In genomic region chr7:117071597-117071996, GRCh38 we compare ENCODE assay signal across 22 cellular contexts.
DNase-seq lines count a peak whose midpoint lies in the region; ATAC-seq and TF ChIP-seq lines count a peak whose summit lies in the region.
"Had no signal": no experiment of that assay in that cellular context is flagged by ENCODE, and none has a peak within 500 bp of the region (broad histone marks: within the 10 kb centered on the region; RNA-seq: fewer than 3 reads in every experiment).

No MANE protein-coding gene starts in this region.

- CTCF ChIA-PET in SK-N-SH (lab: Yijun Ruan, JAX): interaction anchor here (0.8 to 1.3 kb wide), 5 partner anchors 15 to 83 kb away, joined by 3 to 5 read pairs (median 4); no protein-coding TSS in a partner anchor

- H3K9me2 ChIP-seq in SK-N-SH: no peaks in the 10 kb centered on the region

- intact Hi-C loops in tibial artery (cut with DNase I; ENCODE audit: low total_unique reads): no loop called here

- TF ChIP-seq CTCF in SK-N-SH (IDR thresholded peaks at IDR 0.05) (no peak), tibial artery (IDR thresholded peaks at IDR 0.05) (no peak)

- peak; percentile 30 for DNase-seq in NCI-H1694 treated with DMSO at 0.1 percent for 48 hours (lab: John Stamatoyannopoulos, UW)
- no peak for DNase-seq in NCI-H1694 (lab: John Stamatoyannopoulos, UW)
- DNase-seq in NCI-H2107 (lab: John Stamatoyannopoulos, UW): peak; percentile 33
- peak; percentile 19 for DNase-seq in SK-N-SH
- no peak for DNase-seq in tibial artery
- DNase-seq in H4 (ENCODE audit: low spot score): no peak
- DNase-seq in GF-D8 (lab: John Stamatoyannopoulos, UW): no peak
- DNase-seq: activated CD8-positive, alpha-beta memory T cell treated with anti-CD3 and anti-CD28 coated beads, Interleukin-2, amount 50 U/mL, for 48 hours; activated effector memory CD4-positive, alpha-beta T cell treated with anti-CD3 and anti-CD28 coated beads, Interleukin-2, amount 50 U/mL, for 16 hours; adrenal gland; Caco-2; foreskin melanocyte; GDM1; naive thymus-derived CD4-positive, alpha-beta T cell; NCI-H446 treated with DMSO at 0.1 percent for 48 hours; pancreas; stimulated activated CD4-positive, alpha-beta T cell treated with anti-CD3 and anti-CD28 coated beads, Interleukin-1b, Interleukin-23, amount 100 ng/mL, for 48 hours; stimulated activated naive CD4-positive, alpha-beta T cell treated with Interleukin-2 at 50 U/mL for 16 hours; T-helper 1 cell; transverse colon had no signal

- H3K4me2 ChIP-seq in SK-N-SH: no peak overlapping the region

- H3K27ac ChIP-seq in SK-N-SH (ENCODE audit: low read depth in 2 of 2, low read length in 1 of 2) (peak overlapping the region; percentile 49 to 87; a peak in 3 of 4 replicates), tibial artery (peak overlapping the region; percentile 8 to 61)
- H3K27ac ChIP-seq: transverse colon had no signal

- no peak overlapping the region for H2AFZ ChIP-seq in SK-N-SH (ENCODE audit: low read depth)

- no peak overlapping the region for H3K4me3 ChIP-seq in SK-N-SH (ENCODE audit: low read depth in 2 of 2, low read length in 1 of 2)
- H3K4me3 ChIP-seq in tibial artery: no peak overlapping the region
- H3K4me3 ChIP-seq: adrenal gland, GM12878, pancreas, transverse colon had no signal

- POLR2A ChIA-PET in SK-N-SH (lab: Yijun Ruan, JAX): no interaction called here

- ATAC-seq in GM19351 (IDR thresholded peaks at IDR 0.05; ENCODE audit: unreplicated experiment): no peak
- ATAC-seq: GM12878; naive thymus-derived CD4-positive, alpha-beta T cell had no signal

- H3K9me3 ChIP-seq in SK-N-SH (no peaks in the 10 kb centered on the region), tibial artery (no peaks in the 10 kb centered on the region)
- H3K9me3 ChIP-seq: adrenal gland, Caco-2, pancreas, transverse colon had no signal

- peaks cover 8 to 39% of the 10 kb centered on the region in 2 experiments; a peak in 3 of 4 replicates for H3K4me1 ChIP-seq in SK-N-SH (ENCODE audit: control insufficient read depth in 1 of 2, insufficient read depth in 2 of 2, low read depth in 1 of 2, low read length in 1 of 2)
- peaks cover 0 to 94% (median 34%) of the 10 kb centered on the region in 4 donors for H3K4me1 ChIP-seq in tibial artery

- TF ChIP-seq RAD21 in SK-N-SH (IDR thresholded peaks at IDR 0.05; ENCODE audit: low read length): no peak

- H3F3A ChIP-seq in SK-N-SH (replicated peaks; ENCODE audit: insufficient read depth): peaks cover 6% of the 10 kb centered on the region

- H3K36me3 ChIP-seq in SK-N-SH (replicated peaks in 1 of 2; ENCODE audit: control insufficient read depth in 1 of 2, insufficient read depth in 2 of 2, low read length in 1 of 2): no peaks in the 10 kb centered on the region
- H3K36me3 ChIP-seq in tibial artery: no peaks in the 10 kb centered on the region
- H3K36me3 ChIP-seq: adrenal gland, pancreas, transverse colon had no signal

- no peaks in the 10 kb centered on the region for H4K20me1 ChIP-seq in SK-N-SH (ENCODE audit: insufficient read depth)

- no peak for TF ChIP-seq EP300 in SK-N-SH (IDR thresholded peaks at IDR 0.05; ENCODE audit: borderline replicate concordance in 1 of 2, low read depth in 1 of 2, low read length in 1 of 2)

- H3K9ac ChIP-seq in SK-N-SH: no peak overlapping the region

- no peaks in the 10 kb centered on the region for H3K27me3 ChIP-seq in SK-N-SH (ENCODE audit: insufficient read depth)
- H3K27me3 ChIP-seq in tibial artery: no peaks in the 10 kb centered on the region
- H3K27me3 ChIP-seq: adrenal gland, pancreas, transverse colon had no signal

- WGBS in SK-N-SH (ENCODE audit: low lambda C conversion rate): 87% methylated on average over 2 of the region's 2 CpGs

- peaks cover 20% of the 10 kb centered on the region; the same call in 1 of the 2 replicates for H3K79me2 ChIP-seq in SK-N-SH (ENCODE audit: insufficient read depth)

TF ChIP-seq in SK-N-SH, 30 proteins besides CTCF, POLR2A, EP300 and RAD21:
- TF ChIP-seq GATA2 (CRISPR knock-in tag; IDR thresholded peaks at IDR 0.05) (0 out of 2 replicates have a peak, but pooled peaks have one; percentile 8), FOXJ3 (CRISPR knock-in tag; IDR thresholded peaks at IDR 0.05) (no peak)

Comparison
In these comparisons a context has a peak if more than half of its experiments do, and no peak if none do; other contexts are left out.
1. DNase-seq: peak in NCI-H1694 treated with DMSO at 0.1 percent for 48 hours (single experiment), NCI-H2107 (single experiment) and SK-N-SH (single experiment); none in NCI-H1694 (single experiment), tibial artery (0 of 2), H4 (single experiment) and GF-D8 (single experiment).